In the genomic region with DNA sequence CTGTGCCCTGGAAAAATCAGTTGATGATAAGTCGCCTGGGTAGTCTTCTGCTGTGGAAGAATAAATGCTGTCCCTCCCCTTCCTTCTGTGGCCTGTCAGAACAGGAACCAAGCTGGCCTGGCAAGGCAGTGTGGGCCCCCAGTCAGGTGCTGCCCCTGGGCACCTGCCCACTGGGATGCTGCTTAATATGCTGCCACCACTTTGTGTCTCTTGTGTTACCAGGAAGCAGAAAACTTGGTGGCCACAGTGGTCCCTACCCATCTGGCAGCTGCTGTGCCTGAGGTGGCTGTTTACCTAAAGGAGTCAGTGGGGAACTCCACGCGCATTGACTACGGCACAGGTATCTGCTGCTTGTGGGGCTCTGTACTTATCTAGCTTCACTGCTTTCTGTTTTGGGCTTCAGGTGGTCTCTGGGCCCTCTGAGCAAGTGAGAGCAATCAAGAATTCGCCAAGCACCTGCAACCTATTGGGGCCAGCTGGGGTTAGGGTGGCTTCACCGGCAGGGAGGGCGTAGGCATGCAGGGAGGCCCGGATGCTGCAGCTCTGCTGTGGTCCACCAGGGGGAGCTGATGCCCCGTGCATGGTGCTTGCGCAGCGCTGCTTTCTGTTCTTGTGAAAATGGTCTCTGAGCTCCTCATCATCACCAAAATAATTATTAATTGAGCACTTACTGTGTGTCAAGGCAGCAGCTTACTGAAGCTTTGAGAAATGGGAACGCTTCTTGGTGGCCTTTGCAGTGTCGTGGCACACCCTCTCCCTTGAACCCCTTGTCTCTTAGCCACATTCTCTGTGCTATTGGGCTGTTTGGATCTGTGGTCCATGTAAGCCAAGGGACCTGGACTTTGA, we compare ENCODE assay signal across 8 cellular contexts. TPM values are rescaled to one million over a fixed set of nuclear protein-coding genes. Genes with fewer than 3 reads are reported as not detected.
DNase-seq lines count a peak whose midpoint lies in the region; ATAC-seq, FAIRE-seq and TF ChIP-seq lines count a peak whose summit lies in the region.

No MANE protein-coding gene starts in this region.

- no peaks in the 10 kb centered on the region for H3K27me3 ChIP-seq in brain microvascular endothelial cell (replicated peaks)
- no peaks in the 10 kb centered on the region for H3K27me3 ChIP-seq in keratinocyte (ENCODE audit: control insufficient read depth, extremely low read depth, insufficient read depth, low read length)

- H3K36me3 ChIP-seq in brain microvascular endothelial cell (replicated peaks) = peaks cover 49% of the 10 kb centered on the region
- H3K36me3 ChIP-seq in keratinocyte (ENCODE audit: control insufficient read depth in 2 of 2, extremely low read depth in 1 of 2, insufficient read depth in 2 of 2, low read length in 2 of 2) = peaks cover 19 to 20% of the 10 kb centered on the region in 2 experiments

- ATAC-seq in GM18909 (IDR thresholded peaks at IDR 0.05; ENCODE audit: poor library complexity, unreplicated experiment) (peak; percentile 61), GM18511 (IDR thresholded peaks at IDR 0.05; ENCODE audit: unreplicated experiment) (no peak)

- H3K79me2 ChIP-seq in keratinocyte (ENCODE audit: control insufficient read depth, insufficient read depth, low read length) = no peaks in the 10 kb centered on the region

- no peaks in the 10 kb centered on the region for H3K9me3 ChIP-seq in keratinocyte (ENCODE audit: control insufficient read depth, low read depth, low read length)

- no peak overlapping the region for H3K4me2 ChIP-seq in keratinocyte (ENCODE audit: control insufficient read depth, extremely low read depth, insufficient read depth, low read depth, low read length)

- H3K9me1 ChIP-seq in keratinocyte (ENCODE audit: control insufficient read depth, extremely low read depth, insufficient read depth, low read length) = no peaks in the 10 kb centered on the region

- no peak overlapping the region for H3K4me3 ChIP-seq in WI38 (ENCODE audit: low read depth, low read length)
- no peak overlapping the region for H3K4me3 ChIP-seq in brain microvascular endothelial cell (ENCODE audit: low read depth, low read length)
- H3K4me3 ChIP-seq in keratinocyte (ENCODE audit: control insufficient read depth in 2 of 3, extremely low read depth in 1 of 3, insufficient read depth in 2 of 3, low read depth in 1 of 3, low read length in 3 of 3) = no peak overlapping the region

- no peaks in the 10 kb centered on the region for H3K4me1 ChIP-seq in keratinocyte (ENCODE audit: control insufficient read depth, extremely low read depth, insufficient read depth, low read length)

- DNase-seq in AG08395 (ENCODE audit: low spot score) (peak; percentile 86), NCI-H1092 treated with DMSO at 0.1 percent for 48 hours (lab: John Stamatoyannopoulos, UW) (peak; percentile 31), brain microvascular endothelial cell (peak; percentile 60), keratinocyte (ENCODE audit: low read depth, low spot score) (no peak)
- DNase-seq in stimulated activated CD4-positive, alpha-beta T cell treated with anti-CD3 and anti-CD28 coated beads, Interleukin-1b, Interleukin-23, amount 100 ng/mL, for 4 hours (ENCODE audit: low read depth in 2 of 2) = peak; percentile 78 to 86

- peak; percentile 98 for TF ChIP-seq CTCF in WI38 (IDR thresholded peaks at IDR 0.05; ENCODE audit: low read depth, low read length)
- peak; percentile 100 for TF ChIP-seq CTCF in brain microvascular endothelial cell (IDR thresholded peaks at IDR 0.05; ENCODE audit: low read depth, low read length, missing control alignments)
- TF ChIP-seq CTCF in keratinocyte (optimal IDR thresholded peaks at IDR 0.05 in 1 of 3, IDR thresholded peaks at IDR 0.05 in 1 of 3, conservative IDR thresholded peaks at IDR 0.05 in 1 of 3; ENCODE audit: extremely low read depth in 1 of 3, insufficient read depth in 2 of 3, low read length in 3 of 3) = peak; percentile 98 to 99 (median 99)

- no peaks in the 10 kb centered on the region for H4K20me1 ChIP-seq in keratinocyte (ENCODE audit: control insufficient read depth, extremely low read depth, insufficient read depth, low read length)

- FAIRE-seq in keratinocyte (lab: Jason Lieb, UNC) = peak; percentile 64

- no peak overlapping the region for H2AFZ ChIP-seq in keratinocyte (ENCODE audit: control insufficient read depth, low read length)

- in situ Hi-C loops in brain microvascular endothelial cell (cut with HindIII; ENCODE audit: low pct_ligation_motif_present, low sequenced_read_pairs) = loop anchor here (10.0 kb wide), 1 partner anchor 493 kb away; the partner anchor contains the start of genes C9orf50 and NTMT1

- no peak overlapping the region for H3K27ac ChIP-seq in brain microvascular endothelial cell
- no peak overlapping the region for H3K27ac ChIP-seq in keratinocyte (ENCODE audit: control insufficient read depth, insufficient read depth, low read length)

- no peak overlapping the region for H3K9ac ChIP-seq in keratinocyte (ENCODE audit: control insufficient read depth, extremely low read depth, insufficient read depth, low read length)

- dilution Hi-C loops in keratinocyte (cut with MboI; ENCODE audit: extremely low pct_ligation_motif_present, low sequenced_read_pairs) = no loop called here

RNA-seq across cellular contexts. Expression of gene PTPA, which starts 20.3 kb away (rescaled TPM):
- polyA plus RNA-seq in keratinocyte = 86.8 to 127 TPM (median 98.0 TPM) in 3 replicates
- polyA plus RNA-seq in keratinocyte (2011; ENCODE audit: low read depth) = 14.6 TPM
- polyA plus RNA-seq in keratinocyte (2011; cell fraction: cytosol; rRNA removed) = 80.8 and 81.8 TPM in 2 replicates
- polyA plus RNA-seq in keratinocyte (2011; cell fraction: nucleus; rRNA removed) = 77.5 and 93.2 TPM in 2 replicates
- polyA plus RNA-seq in keratinocyte (2012; ENCODE audit: low replicate concordance) = 43.8 and 93.0 TPM in 2 replicates
- 113 to 151 TPM (median 121 TPM) in 3 replicates for polyA minus RNA-seq in keratinocyte
- polyA minus RNA-seq in keratinocyte (2011; cell fraction: cytosol; rRNA and poly(A)+ RNA removed) = 77.1 TPM
- 43.4 and 67.5 TPM in 2 replicates for polyA minus RNA-seq in keratinocyte (2011; cell fraction: nucleus; rRNA and poly(A)+ RNA removed)

RNA-seq across cellular contexts. Expression of gene CRAT, which starts 20.9 kb away (rescaled TPM):
- 6.5 to 12.5 TPM (median 8.2 TPM) in 3 replicates for polyA plus RNA-seq in keratinocyte
- polyA plus RNA-seq in keratinocyte (2011; ENCODE audit: low read depth) = 4.9 TPM
- 9.8 and 18.3 TPM in 2 replicates for polyA plus RNA-seq in keratinocyte (2011; cell fraction: cytosol; rRNA removed)
- polyA plus RNA-seq in keratinocyte (2011; cell fraction: nucleus; rRNA removed) = 10.5 and 15.6 TPM in 2 replicates
- polyA plus RNA-seq in keratinocyte (2012; ENCODE audit: low replicate concordance) = 10.2 and 14.1 TPM in 2 replicates
- 9.7 to 30.8 TPM (median 11.2 TPM) in 3 replicates for polyA minus RNA-seq in keratinocyte
- 22.8 TPM for polyA minus RNA-seq in keratinocyte (2011; cell fraction: cytosol; rRNA and poly(A)+ RNA removed)
- polyA minus RNA-seq in keratinocyte (2011; cell fraction: nucleus; rRNA and poly(A)+ RNA removed) = 6.5 and 7.5 TPM in 2 replicates

RNA-seq across cellular contexts. Expression of gene IER5L, which starts 46.5 kb away (rescaled TPM):
- polyA plus RNA-seq in keratinocyte = 2.1 to 3.6 TPM (median 2.8 TPM) in 3 replicates
- 4.1 TPM for polyA plus RNA-seq in keratinocyte (2011; ENCODE audit: low read depth)
- 0.75 and 2.7 TPM in 2 replicates for polyA plus RNA-seq in keratinocyte (2011; cell fraction: cytosol; rRNA removed)
- 2.1 and 4.5 TPM in 2 replicates for polyA plus RNA-seq in keratinocyte (2011; cell fraction: nucleus; rRNA removed)
- 2.4 and 5.1 TPM in 2 replicates for polyA plus RNA-seq in keratinocyte (2012; ENCODE audit: low replicate concordance)
- 1.3 to 1.4 TPM (median 1.3 TPM) in 3 replicates for polyA minus RNA-seq in keratinocyte
- 18.4 TPM for polyA minus RNA-seq in keratinocyte (2011; cell fraction: cytosol; rRNA and poly(A)+ RNA removed)
- polyA minus RNA-seq in keratinocyte (2011; cell fraction: nucleus; rRNA and poly(A)+ RNA removed) = 4.3 and 7.5 TPM in 2 replicates

RNA-seq across cellular contexts. Expression of gene DOLPP1, which starts 50.6 kb away (rescaled TPM):
- polyA plus RNA-seq in keratinocyte = 14.2 to 17.7 TPM (median 16.7 TPM) in 3 replicates
- polyA plus RNA-seq in keratinocyte (2011; ENCODE audit: low read depth) = 8.6 TPM
- 12.0 and 12.3 TPM in 2 replicates for polyA plus RNA-seq in keratinocyte (2011; cell fraction: cytosol; rRNA removed)
- 30.2 and 33.2 TPM in 2 replicates for polyA plus RNA-seq in keratinocyte (2011; cell fraction: nucleus; rRNA removed)
- polyA plus RNA-seq in keratinocyte (2012; ENCODE audit: low replicate concordance) = 10.1 and 14.0 TPM in 2 replicates
- 12.3 to 26.1 TPM (median 18.2 TPM) in 3 replicates for polyA minus RNA-seq in keratinocyte
- 13.0 TPM for polyA minus RNA-seq in keratinocyte (2011; cell fraction: cytosol; rRNA and poly(A)+ RNA removed)
- polyA minus RNA-seq in keratinocyte (2011; cell fraction: nucleus; rRNA and poly(A)+ RNA removed) = 10.4 and 13.4 TPM in 2 replicates
